Comparison of ENCODE assay signal across 1 cellular context in genomic region chr9:137411670-137412380, GRCh38.
TF ChIP-seq lines count a peak whose summit lies in the region.

No MANE protein-coding gene starts in this region.

TF ChIP-seq in A549, 52 proteins besides CTCF, POLR2A, EP300 and RAD21:
- TF ChIP-seq GATA3 (IDR thresholded peaks at IDR 0.05; ENCODE audit: borderline replicate concordance) (0 out of 2 replicates have a peak, but pooled peaks have one; percentile 30), TFCP2L1 (CRISPR knock-in tag; IDR thresholded peaks at IDR 0.05) (0 out of 2 replicates have a peak, but pooled peaks have one; percentile 30), CEBPB (IDR thresholded peaks at IDR 0.05) (no peak), RCOR1 (IDR thresholded peaks at IDR 0.05; ENCODE audit: low read depth, low read length) (no peak), BHLHE40 (IDR thresholded peaks at IDR 0.05; ENCODE audit: low read depth, low read length) (peak; percentile 79), FOSL2 (IDR thresholded peaks at IDR 0.05) (peak; percentile 46; the same call in 1 of the 2 replicates), FOSL2 (CRISPR knock-in tag; IDR thresholded peaks at IDR 0.05) (peak; percentile 76), E2F6 (IDR thresholded peaks at IDR 0.05; ENCODE audit: borderline replicate concordance, low read depth) (0 out of 2 replicates have a peak, but pooled peaks have one; percentile 23), MAX (IDR thresholded peaks at IDR 0.05) (peak; percentile 70), CBX8 (IDR thresholded peaks at IDR 0.05) (no peak), ESRRA (IDR thresholded peaks at IDR 0.05; ENCODE audit: borderline replicate concordance, low read length) (no peak), JUN (IDR thresholded peaks at IDR 0.05) (peak in 1 of 2 experiments; percentile 74; a peak in 3 of 5 replicates), JUNB (IDR thresholded peaks at IDR 0.05) (no peak)
